23 cellular contexts compared by ENCODE assay signal in the genomic region with DNA sequence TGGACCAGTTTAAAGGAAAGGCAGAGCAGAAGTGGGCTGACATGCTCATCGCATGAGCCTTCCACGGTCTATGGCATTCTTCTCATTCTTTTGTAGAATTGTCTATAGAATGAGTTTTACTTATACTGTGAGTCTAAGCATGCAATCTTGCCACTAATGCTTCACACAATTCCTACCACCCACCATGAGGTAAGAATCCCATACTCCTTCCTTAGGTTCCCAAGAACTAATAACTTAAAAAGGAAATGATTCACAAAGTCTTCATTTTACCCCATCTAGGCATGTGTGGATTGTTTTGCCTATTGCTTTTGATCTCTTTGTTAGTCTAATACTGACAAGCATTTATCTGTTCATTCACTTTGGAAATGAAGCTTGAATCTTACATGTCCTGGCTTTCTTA.
A peak's percentile ranks its signal among the peaks of the same experiment; 100 is the strongest.
DNase-seq lines count a peak whose midpoint lies in the region; ATAC-seq, FAIRE-seq and TF ChIP-seq lines count a peak whose summit lies in the region.
"Had no signal": no experiment of that assay in that cellular context is flagged by ENCODE, and none has a peak within 500 bp of the region (broad histone marks: within the 10 kb centered on the region; RNA-seq: fewer than 3 reads in every experiment).

No MANE protein-coding gene starts in this region.

- no peak for FAIRE-seq in bronchial epithelial cell (lab: Jason Lieb, UNC)
- FAIRE-seq: A204.1, G401.6, HTR-8/SVneo had no signal

- H3K27ac ChIP-seq in smooth muscle cell (ENCODE audit: low read depth), result no peak overlapping the region
- H3K27ac ChIP-seq: BLaER1 had no signal

- peaks cover 14% of the 10 kb centered on the region for H3K27me3 Mint-ChIP-seq in activated T-cell treated with anti-CD3 and anti-CD28 coated beads, Interleukin-2, amount 50 U/mL, for 4 hours (ENCODE audit: low read depth)

- H3K9me3 Mint-ChIP-seq in activated T-cell treated with anti-CD3 and anti-CD28 coated beads, Interleukin-2, amount 50 U/mL, for 4 hours, result no peaks in the 10 kb centered on the region
- H3K9me3 Mint-ChIP-seq: CD4-positive, alpha-beta T cell had no signal

- H3K36me3 ChIP-seq in bronchial epithelial cell (ENCODE audit: control insufficient read depth, insufficient read depth, low read length) (no peaks in the 10 kb centered on the region), smooth muscle cell (ENCODE audit: low read depth) (no peaks in the 10 kb centered on the region)
- H3K36me3 ChIP-seq: BLaER1 had no signal

- no peak overlapping the region for H3K4me3 Mint-ChIP-seq in activated T-cell treated with anti-CD3 and anti-CD28 coated beads, Interleukin-2, amount 50 U/mL, for 4 hours
- H3K4me3 Mint-ChIP-seq: CD4-positive, alpha-beta T cell had no signal

- DNase-seq in EH (ENCODE audit: low read depth) (peak; percentile 24), bronchial epithelial cell (ENCODE audit: low read depth) (peak; percentile 63), smooth muscle cell (lab: John Stamatoyannopoulos, UW; ENCODE audit: unreplicated experiment) (no peak)
- DNase-seq in activated T-cell treated with anti-CD3 and anti-CD28 coated beads, Interleukin-2, amount 50 U/mL, for 4 hours, result no peak
- DNase-seq: CD4-positive, alpha-beta T cell; COR-L47; DMS79; GOT3; HCEC 1CT; NCI-H1105; NCI-H2029 treated with DMSO at 0.1 percent for 48 hours; NCI-H345; NCI-H524; NCI-H774; SIG-M5 had no signal

- TF ChIP-seq CTCF in bronchial epithelial cell (IDR thresholded peaks at IDR 0.05; ENCODE audit: insufficient read depth, low read length, severe bottlenecking) (no peak), smooth muscle cell (IDR thresholded peaks at IDR 0.05; ENCODE audit: borderline replicate concordance, insufficient read depth, poor library complexity, severe bottlenecking) (no peak)

- H3K79me2 ChIP-seq in smooth muscle cell (ENCODE audit: low read depth), result no peaks in the 10 kb centered on the region

- no peak overlapping the region for H3K9ac ChIP-seq in smooth muscle cell (ENCODE audit: low read depth)
- H3K9ac ChIP-seq: BLaER1 had no signal

- no peak for TF ChIP-seq RAD21 in Ishikawa (IDR thresholded peaks at IDR 0.05; ENCODE audit: low read depth)

- H3K27me3 ChIP-seq in bronchial epithelial cell (ENCODE audit: control insufficient read depth, insufficient read depth, low read length) (no peaks in the 10 kb centered on the region), smooth muscle cell (ENCODE audit: low read depth) (no peaks in the 10 kb centered on the region)
- H3K27me3 ChIP-seq: BLaER1 had no signal

- WGBS in smooth muscle cell (ENCODE audit: low lambda C conversion rate), result 33% methylated on average over 2 of the region's 2 CpGs

- no peak for ATAC-seq in activated T-cell treated with anti-CD3 and anti-CD28 coated beads, Interleukin-2, amount 50 U/mL, for 4 hours
- ATAC-seq in GM21576 (IDR thresholded peaks at IDR 0.05; ENCODE audit: unreplicated experiment) (no peak), GM21515 (IDR thresholded peaks at IDR 0.05; ENCODE audit: unreplicated experiment) (no peak)
- ATAC-seq: Panc1 had no signal

- H3F3A ChIP-seq in smooth muscle cell (ENCODE audit: low read depth), result peaks cover 4% of the 10 kb centered on the region

- TF ChIP-seq EP300 in Ishikawa (IDR thresholded peaks at IDR 0.05; ENCODE audit: borderline replicate concordance), result no peak

- H2AFZ ChIP-seq in smooth muscle cell (ENCODE audit: low read depth), result peak overlapping the region; percentile 5

- H3K4me1 Mint-ChIP-seq in activated T-cell treated with anti-CD3 and anti-CD28 coated beads, Interleukin-2, amount 50 U/mL, for 4 hours (ENCODE audit: low read depth), result no peaks in the 10 kb centered on the region

- no peaks in the 10 kb centered on the region for H3K9me3 ChIP-seq in smooth muscle cell (replicated peaks; ENCODE audit: low read depth)
- H3K9me3 ChIP-seq: BLaER1 had no signal

- no peaks in the 10 kb centered on the region for H4K20me1 ChIP-seq in smooth muscle cell (ENCODE audit: low read depth)
- H4K20me1 ChIP-seq: BLaER1 had no signal

- H3K4me3 ChIP-seq in bronchial epithelial cell (ENCODE audit: low read depth, low read length) (no peak overlapping the region), smooth muscle cell (no peak overlapping the region)
- H3K4me3 ChIP-seq: BLaER1 had no signal

- H3K36me3 Mint-ChIP-seq in activated T-cell treated with anti-CD3 and anti-CD28 coated beads, Interleukin-2, amount 50 U/mL, for 4 hours (ENCODE audit: insufficient read depth), result no peaks in the 10 kb centered on the region

- peak overlapping the region; percentile 29 for H3K4me2 ChIP-seq in smooth muscle cell
- H3K4me2 ChIP-seq: BLaER1 had no signal

- no peaks in the 10 kb centered on the region for H3K4me1 ChIP-seq in smooth muscle cell (ENCODE audit: low read depth)
- H3K4me1 ChIP-seq: BLaER1 had no signal

TF ChIP-seq in Ishikawa, 13 proteins besides CTCF, POLR2A, EP300 and RAD21:
- TF ChIP-seq YY1 (IDR thresholded peaks at IDR 0.05; ENCODE audit: low read depth) (no peak), TAF1 (IDR thresholded peaks at IDR 0.05; ENCODE audit: low read depth) (no peak), ZBTB7A (IDR thresholded peaks at IDR 0.05; ENCODE audit: low read depth) (no peak), TEAD4 (IDR thresholded peaks at IDR 0.05) (0 out of 2 replicates have a peak, but pooled peaks have one; percentile 32), CEBPB (IDR thresholded peaks at IDR 0.05) (no peak)
- TF ChIP-seq, protein P1, sequence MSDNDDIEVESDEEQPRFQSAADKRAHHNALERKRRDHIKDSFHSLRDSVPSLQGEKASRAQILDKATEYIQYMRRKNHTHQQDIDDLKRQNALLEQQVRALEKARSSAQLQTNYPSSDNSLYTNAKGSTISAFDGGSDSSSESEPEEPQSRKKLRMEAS (IDR thresholded peaks at IDR 0.05), result 0 out of 2 replicates have a peak, but pooled peaks have one; percentile 22

Comparison
In these comparisons a context has a peak if more than half of its experiments do, and no peak if none do; other contexts are left out.
1. DNase-seq: peak in EH (single experiment) and bronchial epithelial cell (single experiment); none in smooth muscle cell (single experiment) and activated T-cell treated with anti-CD3 and anti-CD28 coated beads, Interleukin-2, amount 50 U/mL, for 4 hours (single experiment).